1 cellular context compared by ENCODE assay signal in the genomic region with DNA sequence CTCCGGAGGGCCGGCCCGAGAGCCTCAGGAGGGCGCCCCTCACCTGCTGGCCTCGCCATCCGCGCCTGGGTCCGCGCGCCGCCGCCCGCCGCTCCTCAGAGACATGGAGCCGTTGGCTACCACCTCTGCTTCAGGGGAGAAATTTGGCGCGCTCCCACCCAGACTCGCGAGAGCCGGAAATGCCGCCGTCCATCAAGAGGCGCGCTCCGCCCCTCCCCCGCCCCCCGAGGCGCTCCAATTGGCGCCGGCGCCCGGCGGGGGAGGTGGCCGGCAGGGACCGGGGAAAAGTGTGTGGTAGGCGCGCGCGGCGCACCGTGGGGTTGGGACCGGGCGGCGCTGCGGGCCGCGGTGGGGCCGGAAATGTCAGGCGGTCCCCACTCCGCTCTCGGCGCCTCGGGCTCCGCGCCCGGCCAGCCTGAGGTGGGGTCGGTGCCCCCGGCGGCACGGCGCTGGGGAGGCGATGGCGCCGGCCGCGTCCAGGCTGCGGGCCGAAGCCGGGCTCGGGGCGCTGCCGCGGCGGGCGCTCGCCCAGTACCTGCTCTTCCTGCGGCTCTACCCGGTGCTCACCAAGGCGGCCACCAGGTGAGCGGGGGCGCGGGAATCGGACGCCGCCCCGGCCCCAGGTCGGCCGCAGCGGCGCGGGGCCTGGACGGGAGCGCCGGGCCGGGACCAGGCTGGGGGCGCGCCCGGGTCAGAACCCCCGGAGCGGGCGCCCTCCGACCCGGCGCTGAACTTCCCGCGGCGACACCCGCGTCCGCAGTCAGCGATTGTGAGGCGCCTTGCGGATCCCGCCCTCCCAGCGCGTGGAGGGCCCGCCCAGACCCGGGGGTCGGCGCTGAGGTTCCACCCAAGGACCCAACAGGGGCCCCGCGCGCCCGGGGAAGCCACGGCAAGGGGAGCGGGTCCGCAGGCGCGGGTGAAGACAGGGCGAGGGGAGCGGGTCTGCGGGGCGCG.
TF ChIP-seq lines count a peak whose summit lies in the region.

A gene with protein sequence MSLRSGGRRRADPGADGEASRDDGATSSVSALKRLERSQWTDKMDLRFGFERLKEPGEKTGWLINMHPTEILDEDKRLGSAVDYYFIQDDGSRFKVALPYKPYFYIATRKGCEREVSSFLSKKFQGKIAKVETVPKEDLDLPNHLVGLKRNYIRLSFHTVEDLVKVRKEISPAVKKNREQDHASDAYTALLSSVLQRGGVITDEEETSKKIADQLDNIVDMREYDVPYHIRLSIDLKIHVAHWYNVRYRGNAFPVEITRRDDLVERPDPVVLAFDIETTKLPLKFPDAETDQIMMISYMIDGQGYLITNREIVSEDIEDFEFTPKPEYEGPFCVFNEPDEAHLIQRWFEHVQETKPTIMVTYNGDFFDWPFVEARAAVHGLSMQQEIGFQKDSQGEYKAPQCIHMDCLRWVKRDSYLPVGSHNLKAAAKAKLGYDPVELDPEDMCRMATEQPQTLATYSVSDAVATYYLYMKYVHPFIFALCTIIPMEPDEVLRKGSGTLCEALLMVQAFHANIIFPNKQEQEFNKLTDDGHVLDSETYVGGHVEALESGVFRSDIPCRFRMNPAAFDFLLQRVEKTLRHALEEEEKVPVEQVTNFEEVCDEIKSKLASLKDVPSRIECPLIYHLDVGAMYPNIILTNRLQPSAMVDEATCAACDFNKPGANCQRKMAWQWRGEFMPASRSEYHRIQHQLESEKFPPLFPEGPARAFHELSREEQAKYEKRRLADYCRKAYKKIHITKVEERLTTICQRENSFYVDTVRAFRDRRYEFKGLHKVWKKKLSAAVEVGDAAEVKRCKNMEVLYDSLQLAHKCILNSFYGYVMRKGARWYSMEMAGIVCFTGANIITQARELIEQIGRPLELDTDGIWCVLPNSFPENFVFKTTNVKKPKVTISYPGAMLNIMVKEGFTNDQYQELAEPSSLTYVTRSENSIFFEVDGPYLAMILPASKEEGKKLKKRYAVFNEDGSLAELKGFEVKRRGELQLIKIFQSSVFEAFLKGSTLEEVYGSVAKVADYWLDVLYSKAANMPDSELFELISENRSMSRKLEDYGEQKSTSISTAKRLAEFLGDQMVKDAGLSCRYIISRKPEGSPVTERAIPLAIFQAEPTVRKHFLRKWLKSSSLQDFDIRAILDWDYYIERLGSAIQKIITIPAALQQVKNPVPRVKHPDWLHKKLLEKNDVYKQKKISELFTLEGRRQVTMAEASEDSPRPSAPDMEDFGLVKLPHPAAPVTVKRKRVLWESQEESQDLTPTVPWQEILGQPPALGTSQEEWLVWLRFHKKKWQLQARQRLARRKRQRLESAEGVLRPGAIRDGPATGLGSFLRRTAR (N-terminal part only) (minus strand): TSS at position 132 of the 954 bp plus-strand sequence. CDS start 27 bp downstream, at position 105.
A gene (plus strand): TSS at position 377 of the 954 bp plus-strand sequence. CDS start 84 bp downstream, at position 461.

TF ChIP-seq in K562, 482 proteins besides CTCF, POLR2A, EP300 and RAD21 (continued from another document and continues in another):
- TF ChIP-seq, protein P1, sequence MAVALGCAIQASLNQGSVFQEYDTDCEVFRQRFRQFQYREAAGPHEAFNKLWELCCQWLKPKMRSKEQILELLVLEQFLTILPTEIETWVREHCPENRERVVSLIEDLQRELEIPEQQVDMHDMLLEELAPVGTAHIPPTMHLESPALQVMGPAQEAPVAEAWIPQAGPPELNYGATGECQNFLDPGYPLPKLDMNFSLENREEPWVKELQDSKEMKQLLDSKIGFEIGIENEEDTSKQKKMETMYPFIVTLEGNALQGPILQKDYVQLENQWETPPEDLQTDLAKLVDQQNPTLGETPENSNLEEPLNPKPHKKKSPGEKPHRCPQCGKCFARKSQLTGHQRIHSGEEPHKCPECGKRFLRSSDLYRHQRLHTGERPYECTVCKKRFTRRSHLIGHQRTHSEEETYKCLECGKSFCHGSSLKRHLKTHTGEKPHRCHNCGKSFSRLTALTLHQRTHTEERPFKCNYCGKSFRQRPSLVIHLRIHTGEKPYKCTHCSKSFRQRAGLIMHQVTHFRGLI (CRISPR knock-in tag; IDR thresholded peaks at IDR 0.05), result no peak
- TF ChIP-seq COPS2 (conservative IDR thresholded peaks at IDR 0.05) (no peak), RBM34 (IDR thresholded peaks at IDR 0.05; ENCODE audit: borderline replicate concordance, insufficient read depth, low read length) (peak; percentile 75; the same call in 1 of the 2 replicates), TARDBP (IDR thresholded peaks at IDR 0.05) (no peak; the same call in 1 of the 2 replicates), ZNF717 (CRISPR knock-in tag; IDR thresholded peaks at IDR 0.05) (no peak), CTBP1 (IDR thresholded peaks at IDR 0.05; ENCODE audit: borderline replicate concordance) (peak; percentile 99), POLR3A (IDR thresholded peaks at IDR 0.05; ENCODE audit: borderline replicate concordance, extremely low read depth, insufficient read depth, insufficient read length) (no peak), HLTF (IDR thresholded peaks at IDR 0.05) (no peak), NR4A1 (CRISPR knock-in tag; IDR thresholded peaks at IDR 0.05) (no peak), NR4A1 (tag; IDR thresholded peaks at IDR 0.05) (0 out of 2 replicates have a peak, but pooled peaks have one; percentile 43), PHTF2 (CRISPR knock-in tag; IDR thresholded peaks at IDR 0.05) (no peak), ZNF583 (CRISPR knock-in tag; IDR thresholded peaks at IDR 0.05) (no peak), EWSR1 (IDR thresholded peaks at IDR 0.05; ENCODE audit: borderline replicate concordance, low read depth, partially characterized antibody) (no peak), HDAC1 (IDR thresholded peaks at IDR 0.05) (no peak), CHD4 (IDR thresholded peaks at IDR 0.05; ENCODE audit: insufficient read depth, insufficient replicate concordance, low read depth, low read length, poor library complexity, severe bottlenecking) (no peak), PURB (CRISPR knock-in tag; IDR thresholded peaks at IDR 0.05; ENCODE audit: low read depth) (no peak), KLF10 (CRISPR knock-in tag; IDR thresholded peaks at IDR 0.05) (no peak), POLR2G (IDR thresholded peaks at IDR 0.05; ENCODE audit: low read depth, low read length) (peak; percentile 98), EZH2 (IDR thresholded peaks at IDR 0.05; ENCODE audit: borderline replicate concordance, low read depth, low read length) (no peak), HSF4 (CRISPR knock-in tag; IDR thresholded peaks at IDR 0.05; ENCODE audit: borderline replicate concordance) (no peak), RFX5 (IDR thresholded peaks at IDR 0.05; ENCODE audit: low read depth, low read length) (no peak), FOXJ2 (tag; IDR thresholded peaks at IDR 0.05) (no peak), SAFB2 (IDR thresholded peaks at IDR 0.05; ENCODE audit: borderline replicate concordance, low read depth, low read length, severe bottlenecking) (no peak), TBP (optimal IDR thresholded peaks at IDR 0.05; ENCODE audit: low read depth, low read length) (peak; percentile 84)
- TF ChIP-seq, protein P2, sequence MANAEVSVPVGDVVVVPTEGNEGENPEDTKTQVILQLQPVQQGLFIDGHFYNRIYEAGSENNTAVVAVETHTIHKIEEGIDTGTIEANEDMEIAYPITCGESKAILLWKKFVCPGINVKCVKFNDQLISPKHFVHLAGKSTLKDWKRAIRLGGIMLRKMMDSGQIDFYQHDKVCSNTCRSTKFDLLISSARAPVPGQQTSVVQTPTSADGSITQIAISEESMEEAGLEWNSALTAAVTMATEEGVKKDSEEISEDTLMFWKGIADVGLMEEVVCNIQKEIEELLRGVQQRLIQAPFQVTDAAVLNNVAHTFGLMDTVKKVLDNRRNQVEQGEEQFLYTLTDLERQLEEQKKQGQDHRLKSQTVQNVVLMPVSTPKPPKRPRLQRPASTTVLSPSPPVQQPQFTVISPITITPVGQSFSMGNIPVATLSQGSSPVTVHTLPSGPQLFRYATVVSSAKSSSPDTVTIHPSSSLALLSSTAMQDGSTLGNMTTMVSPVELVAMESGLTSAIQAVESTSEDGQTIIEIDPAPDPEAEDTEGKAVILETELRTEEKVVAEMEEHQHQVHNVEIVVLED (CRISPR knock-in tag; IDR thresholded peaks at IDR 0.05), result peak; percentile 66; the same call in 1 of the 2 replicates
- TF ChIP-seq, protein P3, sequence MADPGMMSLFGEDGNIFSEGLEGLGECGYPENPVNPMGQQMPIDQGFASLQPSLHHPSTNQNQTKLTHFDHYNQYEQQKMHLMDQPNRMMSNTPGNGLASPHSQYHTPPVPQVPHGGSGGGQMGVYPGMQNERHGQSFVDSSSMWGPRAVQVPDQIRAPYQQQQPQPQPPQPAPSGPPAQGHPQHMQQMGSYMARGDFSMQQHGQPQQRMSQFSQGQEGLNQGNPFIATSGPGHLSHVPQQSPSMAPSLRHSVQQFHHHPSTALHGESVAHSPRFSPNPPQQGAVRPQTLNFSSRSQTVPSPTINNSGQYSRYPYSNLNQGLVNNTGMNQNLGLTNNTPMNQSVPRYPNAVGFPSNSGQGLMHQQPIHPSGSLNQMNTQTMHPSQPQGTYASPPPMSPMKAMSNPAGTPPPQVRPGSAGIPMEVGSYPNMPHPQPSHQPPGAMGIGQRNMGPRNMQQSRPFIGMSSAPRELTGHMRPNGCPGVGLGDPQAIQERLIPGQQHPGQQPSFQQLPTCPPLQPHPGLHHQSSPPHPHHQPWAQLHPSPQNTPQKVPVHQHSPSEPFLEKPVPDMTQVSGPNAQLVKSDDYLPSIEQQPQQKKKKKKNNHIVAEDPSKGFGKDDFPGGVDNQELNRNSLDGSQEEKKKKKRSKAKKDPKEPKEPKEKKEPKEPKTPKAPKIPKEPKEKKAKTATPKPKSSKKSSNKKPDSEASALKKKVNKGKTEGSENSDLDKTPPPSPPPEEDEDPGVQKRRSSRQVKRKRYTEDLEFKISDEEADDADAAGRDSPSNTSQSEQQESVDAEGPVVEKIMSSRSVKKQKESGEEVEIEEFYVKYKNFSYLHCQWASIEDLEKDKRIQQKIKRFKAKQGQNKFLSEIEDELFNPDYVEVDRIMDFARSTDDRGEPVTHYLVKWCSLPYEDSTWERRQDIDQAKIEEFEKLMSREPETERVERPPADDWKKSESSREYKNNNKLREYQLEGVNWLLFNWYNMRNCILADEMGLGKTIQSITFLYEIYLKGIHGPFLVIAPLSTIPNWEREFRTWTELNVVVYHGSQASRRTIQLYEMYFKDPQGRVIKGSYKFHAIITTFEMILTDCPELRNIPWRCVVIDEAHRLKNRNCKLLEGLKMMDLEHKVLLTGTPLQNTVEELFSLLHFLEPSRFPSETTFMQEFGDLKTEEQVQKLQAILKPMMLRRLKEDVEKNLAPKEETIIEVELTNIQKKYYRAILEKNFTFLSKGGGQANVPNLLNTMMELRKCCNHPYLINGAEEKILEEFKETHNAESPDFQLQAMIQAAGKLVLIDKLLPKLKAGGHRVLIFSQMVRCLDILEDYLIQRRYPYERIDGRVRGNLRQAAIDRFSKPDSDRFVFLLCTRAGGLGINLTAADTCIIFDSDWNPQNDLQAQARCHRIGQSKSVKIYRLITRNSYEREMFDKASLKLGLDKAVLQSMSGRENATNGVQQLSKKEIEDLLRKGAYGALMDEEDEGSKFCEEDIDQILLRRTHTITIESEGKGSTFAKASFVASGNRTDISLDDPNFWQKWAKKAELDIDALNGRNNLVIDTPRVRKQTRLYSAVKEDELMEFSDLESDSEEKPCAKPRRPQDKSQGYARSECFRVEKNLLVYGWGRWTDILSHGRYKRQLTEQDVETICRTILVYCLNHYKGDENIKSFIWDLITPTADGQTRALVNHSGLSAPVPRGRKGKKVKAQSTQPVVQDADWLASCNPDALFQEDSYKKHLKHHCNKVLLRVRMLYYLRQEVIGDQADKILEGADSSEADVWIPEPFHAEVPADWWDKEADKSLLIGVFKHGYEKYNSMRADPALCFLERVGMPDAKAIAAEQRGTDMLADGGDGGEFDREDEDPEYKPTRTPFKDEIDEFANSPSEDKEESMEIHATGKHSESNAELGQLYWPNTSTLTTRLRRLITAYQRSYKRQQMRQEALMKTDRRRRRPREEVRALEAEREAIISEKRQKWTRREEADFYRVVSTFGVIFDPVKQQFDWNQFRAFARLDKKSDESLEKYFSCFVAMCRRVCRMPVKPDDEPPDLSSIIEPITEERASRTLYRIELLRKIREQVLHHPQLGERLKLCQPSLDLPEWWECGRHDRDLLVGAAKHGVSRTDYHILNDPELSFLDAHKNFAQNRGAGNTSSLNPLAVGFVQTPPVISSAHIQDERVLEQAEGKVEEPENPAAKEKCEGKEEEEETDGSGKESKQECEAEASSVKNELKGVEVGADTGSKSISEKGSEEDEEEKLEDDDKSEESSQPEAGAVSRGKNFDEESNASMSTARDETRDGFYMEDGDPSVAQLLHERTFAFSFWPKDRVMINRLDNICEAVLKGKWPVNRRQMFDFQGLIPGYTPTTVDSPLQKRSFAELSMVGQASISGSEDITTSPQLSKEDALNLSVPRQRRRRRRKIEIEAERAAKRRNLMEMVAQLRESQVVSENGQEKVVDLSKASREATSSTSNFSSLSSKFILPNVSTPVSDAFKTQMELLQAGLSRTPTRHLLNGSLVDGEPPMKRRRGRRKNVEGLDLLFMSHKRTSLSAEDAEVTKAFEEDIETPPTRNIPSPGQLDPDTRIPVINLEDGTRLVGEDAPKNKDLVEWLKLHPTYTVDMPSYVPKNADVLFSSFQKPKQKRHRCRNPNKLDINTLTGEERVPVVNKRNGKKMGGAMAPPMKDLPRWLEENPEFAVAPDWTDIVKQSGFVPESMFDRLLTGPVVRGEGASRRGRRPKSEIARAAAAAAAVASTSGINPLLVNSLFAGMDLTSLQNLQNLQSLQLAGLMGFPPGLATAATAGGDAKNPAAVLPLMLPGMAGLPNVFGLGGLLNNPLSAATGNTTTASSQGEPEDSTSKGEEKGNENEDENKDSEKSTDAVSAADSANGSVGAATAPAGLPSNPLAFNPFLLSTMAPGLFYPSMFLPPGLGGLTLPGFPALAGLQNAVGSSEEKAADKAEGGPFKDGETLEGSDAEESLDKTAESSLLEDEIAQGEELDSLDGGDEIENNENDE (IDR thresholded peaks at IDR 0.05; ENCODE audit: low read depth, low read length), result no peak
- TF ChIP-seq, protein P4, sequence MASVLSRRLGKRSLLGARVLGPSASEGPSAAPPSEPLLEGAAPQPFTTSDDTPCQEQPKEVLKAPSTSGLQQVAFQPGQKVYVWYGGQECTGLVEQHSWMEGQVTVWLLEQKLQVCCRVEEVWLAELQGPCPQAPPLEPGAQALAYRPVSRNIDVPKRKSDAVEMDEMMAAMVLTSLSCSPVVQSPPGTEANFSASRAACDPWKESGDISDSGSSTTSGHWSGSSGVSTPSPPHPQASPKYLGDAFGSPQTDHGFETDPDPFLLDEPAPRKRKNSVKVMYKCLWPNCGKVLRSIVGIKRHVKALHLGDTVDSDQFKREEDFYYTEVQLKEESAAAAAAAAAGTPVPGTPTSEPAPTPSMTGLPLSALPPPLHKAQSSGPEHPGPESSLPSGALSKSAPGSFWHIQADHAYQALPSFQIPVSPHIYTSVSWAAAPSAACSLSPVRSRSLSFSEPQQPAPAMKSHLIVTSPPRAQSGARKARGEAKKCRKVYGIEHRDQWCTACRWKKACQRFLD (CRISPR knock-in tag; IDR thresholded peaks at IDR 0.05), result no peak
- TF ChIP-seq, protein P5, sequence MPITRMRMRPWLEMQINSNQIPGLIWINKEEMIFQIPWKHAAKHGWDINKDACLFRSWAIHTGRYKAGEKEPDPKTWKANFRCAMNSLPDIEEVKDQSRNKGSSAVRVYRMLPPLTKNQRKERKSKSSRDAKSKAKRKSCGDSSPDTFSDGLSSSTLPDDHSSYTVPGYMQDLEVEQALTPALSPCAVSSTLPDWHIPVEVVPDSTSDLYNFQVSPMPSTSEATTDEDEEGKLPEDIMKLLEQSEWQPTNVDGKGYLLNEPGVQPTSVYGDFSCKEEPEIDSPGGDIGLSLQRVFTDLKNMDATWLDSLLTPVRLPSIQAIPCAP (CRISPR knock-in tag; IDR thresholded peaks at IDR 0.05; ENCODE audit: borderline replicate concordance), result no peak
